9 cellular contexts compared by ENCODE assay signal in genomic region chr9:93268551-93269314, GRCh38.
DNase-seq lines count a peak whose midpoint lies in the region; ATAC-seq and TF ChIP-seq lines count a peak whose summit lies in the region.
"Had no signal": no experiment of that assay in that cellular context is flagged by ENCODE, and none has a peak within 500 bp of the region (broad histone marks: within the 10 kb centered on the region; RNA-seq: fewer than 3 reads in every experiment).

No MANE protein-coding gene starts in this region.

- H3K27me3 Mint-ChIP-seq in activated CD4-positive, alpha-beta memory T cell treated with anti-CD3 and anti-CD28 coated beads for 36 hours, result no peaks in the 10 kb centered on the region
- H3K27me3 Mint-ChIP-seq in naive thymus-derived CD4-positive, alpha-beta T cell, result peaks cover 0 to 25% (median 6%) of the 10 kb centered on the region in 5 donors

- POLR2A ChIA-PET in activated CD4-positive, alpha-beta memory T cell treated with anti-CD3 and anti-CD28 coated beads for 36 hours (lab: Charles Lee), result no interaction called here
- POLR2A ChIA-PET in naive thymus-derived CD4-positive, alpha-beta T cell (lab: Charles Lee), result interaction anchor here (1.0 kb wide), 1 partner anchor 163 kb away, joined by 3 read pairs; no protein-coding TSS in a partner anchor

- no peak overlapping the region for H3K27ac Mint-ChIP-seq in activated CD4-positive, alpha-beta memory T cell treated with anti-CD3 and anti-CD28 coated beads for 36 hours
- H3K27ac Mint-ChIP-seq in naive thymus-derived CD4-positive, alpha-beta T cell, result peak overlapping the region; percentile 9 to 93 (median 68)

- CTCF ChIA-PET in activated CD4-positive, alpha-beta memory T cell treated with anti-CD3 and anti-CD28 coated beads for 36 hours (lab: Charles Lee), result no interaction called here
- CTCF ChIA-PET in naive thymus-derived CD4-positive, alpha-beta T cell (lab: Charles Lee), result no interaction called here

- no peak overlapping the region for H3K4me3 Mint-ChIP-seq in activated CD4-positive, alpha-beta memory T cell treated with anti-CD3 and anti-CD28 coated beads for 36 hours
- H3K4me3 Mint-ChIP-seq in naive thymus-derived CD4-positive, alpha-beta T cell, result peak overlapping the region; percentile 12 to 91 (median 82)

- H3K27me3 ChIP-seq in naive thymus-derived CD4-positive, alpha-beta T cell (ENCODE audit: control insufficient read depth in 2 of 2, insufficient read depth in 2 of 2, low read length in 2 of 2), result no peaks in the 10 kb centered on the region
- no peaks in the 10 kb centered on the region for H3K27me3 ChIP-seq in thyroid gland

- intact Hi-C loops in activated CD4-positive, alpha-beta memory T cell treated with anti-CD3 and anti-CD28 coated beads for 36 hours (cut with micrococcal nuclease), result no loop called here
- intact Hi-C loops in naive thymus-derived CD4-positive, alpha-beta T cell (cut with micrococcal nuclease), result no loop called here
- intact Hi-C loops in thyroid gland (cut with DNase I), result no loop called here

- H3K4me3 ChIP-seq in naive thymus-derived CD4-positive, alpha-beta T cell (ENCODE audit: low read length), result peak overlapping the region; percentile 57
- no peak overlapping the region for H3K4me3 ChIP-seq in thyroid gland (replicated peaks in 1 of 3)

- peak; percentile 88 for ATAC-seq in naive thymus-derived CD4-positive, alpha-beta T cell
- ATAC-seq in GM19463 (IDR thresholded peaks at IDR 0.05; ENCODE audit: unreplicated experiment) (no peak), GM18511 (IDR thresholded peaks at IDR 0.05; ENCODE audit: unreplicated experiment) (no peak), HG03565 (IDR thresholded peaks at IDR 0.05; ENCODE audit: unreplicated experiment) (no peak)

- DNase-seq in DMS153 treated with DMSO at 0.1 percent for 48 hours (lab: John Stamatoyannopoulos, UW; ENCODE audit: unreplicated experiment), result peak; percentile 89
- DNase-seq in NCI-H1436 (lab: John Stamatoyannopoulos, UW), result peak; percentile 88
- peak; percentile 50 for DNase-seq in activated CD4-positive, alpha-beta memory T cell treated with anti-CD3 and anti-CD28 coated beads for 36 hours
- DNase-seq in naive thymus-derived CD4-positive, alpha-beta T cell, result peak; percentile 5 to 63 (median 49)
- no peak for DNase-seq in thyroid gland
- DNase-seq: foreskin fibroblast had no signal

- peaks cover 0 to 23% of the 10 kb centered on the region in 2 donors for H3K4me1 ChIP-seq in naive thymus-derived CD4-positive, alpha-beta T cell (ENCODE audit: control insufficient read depth in 2 of 2, insufficient read depth in 2 of 2, low read length in 2 of 2)
- H3K4me1 ChIP-seq in thyroid gland, result peaks cover 12 to 16% of the 10 kb centered on the region in 2 donors

- WGBS in thyroid gland, 2 donors, result 85 to 86% methylated on average over 12 to 17 of the region's 17 CpGs

- no peak for TF ChIP-seq CTCF in thyroid gland (IDR thresholded peaks at IDR 0.05)

- H3K9me3 Mint-ChIP-seq in activated CD4-positive, alpha-beta memory T cell treated with anti-CD3 and anti-CD28 coated beads for 36 hours, result peaks cover 5% of the 10 kb centered on the region
- peaks cover 0 to 20% (median 4%) of the 10 kb centered on the region in 11 donors for H3K9me3 Mint-ChIP-seq in naive thymus-derived CD4-positive, alpha-beta T cell

- H3K27ac ChIP-seq in naive thymus-derived CD4-positive, alpha-beta T cell (ENCODE audit: low read depth, low read length), result no peak overlapping the region
- H3K27ac ChIP-seq in thyroid gland, result no peak overlapping the region

- no peak for TF ChIP-seq POLR2A in thyroid gland (IDR thresholded peaks at IDR 0.05)

- no peaks in the 10 kb centered on the region for H3K9me3 ChIP-seq in naive thymus-derived CD4-positive, alpha-beta T cell (ENCODE audit: control insufficient read depth in 2 of 3, low read length in 3 of 3)
- no peaks in the 10 kb centered on the region for H3K9me3 ChIP-seq in thyroid gland

- H3K36me3 Mint-ChIP-seq in activated CD4-positive, alpha-beta memory T cell treated with anti-CD3 and anti-CD28 coated beads for 36 hours, result no peaks in the 10 kb centered on the region
- peaks cover 0 to 8% (median 0%) of the 10 kb centered on the region in 5 donors for H3K36me3 Mint-ChIP-seq in naive thymus-derived CD4-positive, alpha-beta T cell

- H3K36me3 ChIP-seq in naive thymus-derived CD4-positive, alpha-beta T cell (ENCODE audit: control insufficient read depth in 2 of 3, insufficient read depth in 3 of 3, low read length in 3 of 3), result no peaks in the 10 kb centered on the region
- H3K36me3 ChIP-seq in thyroid gland, result no peaks in the 10 kb centered on the region

- peaks cover 12% of the 10 kb centered on the region for H3K4me1 Mint-ChIP-seq in activated CD4-positive, alpha-beta memory T cell treated with anti-CD3 and anti-CD28 coated beads for 36 hours (ENCODE audit: low read depth)
- H3K4me1 Mint-ChIP-seq in naive thymus-derived CD4-positive, alpha-beta T cell, result peaks cover 7 to 47% (median 39%) of the 10 kb centered on the region in 7 donors

Comparison
In these comparisons a context has a peak if more than half of its experiments do, and no peak if none do; other contexts are left out.
1. DNase-seq: peak in DMS153 treated with DMSO at 0.1 percent for 48 hours (single experiment), NCI-H1436 (single experiment), activated CD4-positive, alpha-beta memory T cell treated with anti-CD3 and anti-CD28 coated beads for 36 hours (single experiment) and naive thymus-derived CD4-positive, alpha-beta T cell (9 of 9); none in thyroid gland (0 of 2).